In the genomic region with DNA sequence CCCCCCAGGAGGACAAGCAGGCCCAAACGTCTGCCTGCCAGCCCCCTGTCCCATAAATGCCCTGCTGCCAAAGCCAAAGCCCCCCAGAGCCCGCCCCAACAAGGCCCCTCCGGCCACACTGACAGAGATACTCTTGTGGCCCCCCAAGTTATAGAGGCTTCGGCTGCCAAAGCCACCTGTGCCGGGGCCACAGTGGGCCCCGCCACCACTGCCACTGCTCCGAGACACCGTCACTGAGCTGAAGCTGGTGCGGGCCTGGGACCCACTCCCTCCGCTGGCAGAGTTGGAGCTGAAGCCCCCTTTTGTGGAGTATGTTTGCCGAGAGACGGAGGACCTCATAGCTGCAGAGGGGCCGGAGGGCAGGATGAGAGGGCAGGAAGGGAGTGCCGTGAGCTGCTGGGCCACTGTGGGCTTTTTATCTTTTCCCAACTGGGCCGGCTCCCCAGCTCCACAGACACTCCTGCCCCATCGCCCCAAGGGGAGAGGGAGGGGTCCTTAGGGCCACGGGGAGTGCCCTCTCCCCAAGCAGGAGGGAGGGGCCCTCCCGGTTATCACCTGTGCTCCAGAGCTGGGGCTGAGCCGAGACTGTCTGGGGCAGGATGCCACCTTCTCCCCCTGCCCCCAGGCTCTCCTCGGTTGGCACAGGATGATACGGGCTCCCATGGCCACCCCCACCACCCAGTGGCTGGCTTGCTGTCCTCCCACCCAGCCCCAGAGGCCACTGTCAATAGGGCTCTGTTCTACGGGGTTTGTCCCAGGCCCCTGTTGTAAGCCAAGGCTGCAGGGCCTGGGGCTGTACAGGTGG, we compare ENCODE assay signal across 22 cellular contexts. TPM values are rescaled to one million over a fixed set of nuclear protein-coding genes. Genes with fewer than 3 reads are reported as not detected.
DNase-seq lines count a peak whose midpoint lies in the region; ATAC-seq, FAIRE-seq and TF ChIP-seq lines count a peak whose summit lies in the region.
"Had no signal": no experiment of that assay in that cellular context is flagged by ENCODE, and none has a peak within 500 bp of the region (broad histone marks: within the 10 kb centered on the region; RNA-seq: fewer than 3 reads in every experiment).

A gene (minus strand): TSS at position 390 of the 805 bp plus-strand sequence. CDS start 51 bp downstream, at position 339.

- H3K27ac Mint-ChIP-seq in chondrocyte (ENCODE audit: unreplicated experiment) = no peak within 1 kb of the TSS
- H3K27ac Mint-ChIP-seq: H9 had no signal

- H3K9me3 Mint-ChIP-seq in chondrocyte (ENCODE audit: low read depth) = no peaks in the 10 kb centered on the region
- H3K9me3 Mint-ChIP-seq: H9 had no signal

- TF ChIP-seq EP300 in esophagus muscularis mucosa (IDR thresholded peaks at IDR 0.05) = no peak

- intact Hi-C loops in posterior vena cava (cut with DNase I) (no loop called here), pancreas (cut with DNase I) (no loop called here), esophagus muscularis mucosa (cut with DNase I) (no loop called here)

- TF ChIP-seq CTCF in chondrocyte (IDR thresholded peaks at IDR 0.05) (no peak), pancreas (IDR thresholded peaks at IDR 0.05) (no peak), esophagus muscularis mucosa (IDR thresholded peaks at IDR 0.05) (no peak)

- no peak within 1 kb of the TSS for H3K4me3 Mint-ChIP-seq in chondrocyte (ENCODE audit: unreplicated experiment)
- H3K4me3 Mint-ChIP-seq: H9 had no signal

- FAIRE-seq in pancreas (lab: Jason Lieb, UNC) = no peak
- FAIRE-seq: A204.1, GM12878, GM18507 had no signal

- H3K36me3 ChIP-seq in pancreas (no peaks in the 10 kb centered on the region), esophagus muscularis mucosa (no peaks in the 10 kb centered on the region)

- ATAC-seq in pancreas (no peak), left lobe of liver (no peak)
- ATAC-seq: GM12878, PC-3 had no signal

- TF ChIP-seq POLR2A in esophagus muscularis mucosa (IDR thresholded peaks at IDR 0.05; ENCODE audit: low read depth) = no peak

- H3K9me3 ChIP-seq in pancreas (no peaks in the 10 kb centered on the region), esophagus muscularis mucosa (no peaks in the 10 kb centered on the region)

- WGBS in pancreas, 2 donors = 81 to 86% methylated on average over 21 to 22 of the region's 22 CpGs
- WGBS in esophagus muscularis mucosa = 86% methylated on average over 18 of the region's 22 CpGs

- H3K4me1 ChIP-seq in pancreas (no peaks in the 10 kb centered on the region), esophagus muscularis mucosa (no peaks in the 10 kb centered on the region)

- H3K4me3 ChIP-seq in pancreas (no peak within 1 kb of the TSS), esophagus muscularis mucosa (no peak within 1 kb of the TSS)
- H3K4me3 ChIP-seq: GM12878 had no signal

- H3K4me1 Mint-ChIP-seq in chondrocyte (ENCODE audit: low read depth) = peaks cover 27% of the 10 kb centered on the region
- H3K4me1 Mint-ChIP-seq: H9 had no signal

- no peaks in the 10 kb centered on the region for H3K27me3 Mint-ChIP-seq in chondrocyte (ENCODE audit: low read depth)

- H3K36me3 Mint-ChIP-seq in chondrocyte (ENCODE audit: low read depth) = no peaks in the 10 kb centered on the region

- H3K27ac ChIP-seq in pancreas = no peak within 1 kb of the TSS
- no peak within 1 kb of the TSS for H3K27ac ChIP-seq in esophagus muscularis mucosa (replicated peaks in 1 of 4)

- no peaks in the 10 kb centered on the region for H3K27me3 ChIP-seq in pancreas
- H3K27me3 ChIP-seq in esophagus muscularis mucosa = peaks cover 0 to 45% (median 0%) of the 10 kb centered on the region in 4 donors

- DNase-seq in activated effector memory CD4-positive, alpha-beta T cell treated with anti-CD3 and anti-CD28 coated beads, Interleukin-2, amount 50 U/mL, for 16 hours = peak; percentile 55
- no peak for DNase-seq in activated effector memory CD4-positive, alpha-beta T cell treated with Interleukin-2 at 50 U/mL for 16 hours
- DNase-seq in chondrocyte (ENCODE audit: low spot score) = peak; percentile 77
- DNase-seq in posterior vena cava (ENCODE audit: low spot score) = peak; percentile 77
- DNase-seq in pancreas = no peak
- no peak for DNase-seq in stimulated activated CD4-positive, alpha-beta T cell treated with anti-CD3 and anti-CD28 coated beads, Interleukin-1b, Interleukin-23, amount 100 ng/mL, for 48 hours
- no peak for DNase-seq in esophagus muscularis mucosa (ENCODE audit: extremely low spot score)
- DNase-seq in left lobe of liver (ENCODE audit: low spot score) = no peak
- DNase-seq: Calu3, DMS79, Karpas-422, MM.1S, NCI-H1105, NCI-H1694 treated with DMSO at 0.1 percent for 48 hours, NCI-H446, NCI-H748 treated with DMSO at 0.1 percent for 48 hours, PC-3 had no signal

RNA-seq across cellular contexts. Expression of the gene that starts here (rescaled TPM):
- total RNA-seq in chondrocyte (0.10 to 0.31 TPM (median 0.19 TPM) in 3 replicates), posterior vena cava (not detected), pancreas (under 1 TPM in 1 of 6 donors, not detected in 5; 0.09 TPM), esophagus muscularis mucosa (not detected), left lobe of liver (not detected)
- polyA plus RNA-seq in pancreas = not detected
- total RNA-seq: Calu3, G401, GM12878, H9, PC-3 had no signal

Comparison
In these comparisons a context has a peak if more than half of its experiments do, and no peak if none do; other contexts are left out.
1. Peak in DNase-seq in chondrocyte; RNA of the gene not detected or under 1 TPM.
2. Peak in DNase-seq in posterior vena cava; RNA of the gene not detected or under 1 TPM.